ENCODE assay signal across 12 cellular contexts in the genomic region with DNA sequence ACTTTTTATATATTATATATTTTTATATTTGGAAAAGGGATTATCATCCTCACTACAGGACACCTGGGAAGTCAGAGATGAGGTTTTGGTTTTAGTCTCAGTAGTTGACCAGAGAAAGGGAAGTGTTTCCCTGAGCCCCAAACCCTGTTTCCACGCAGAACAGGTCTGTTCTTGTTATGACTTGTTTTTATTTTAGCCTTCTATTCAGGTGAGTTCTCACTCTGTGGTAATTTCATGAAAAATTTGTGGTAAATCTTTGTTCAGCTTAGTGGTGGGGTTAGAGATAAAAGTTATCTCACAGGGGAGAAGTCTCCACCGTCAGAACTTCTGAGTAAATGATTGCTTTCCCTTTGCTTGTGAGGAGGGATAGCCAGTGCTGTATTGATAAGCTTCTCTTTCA.
DNase-seq lines count a peak whose midpoint lies in the region; ATAC-seq and TF ChIP-seq lines count a peak whose summit lies in the region.
"Had no signal": no experiment of that assay in that cellular context is flagged by ENCODE, and none has a peak within 500 bp of the region (broad histone marks: within the 10 kb centered on the region; RNA-seq: fewer than 3 reads in every experiment).

No MANE protein-coding gene starts in this region.

- no peak overlapping the region for H3K27ac Mint-ChIP-seq in activated naive CD4-positive, alpha-beta T cell treated with anti-CD3 and anti-CD28 coated beads for 36 hours
- H3K27ac Mint-ChIP-seq: nephron progenitor cell had no signal

- H3K36me3 Mint-ChIP-seq in activated naive CD4-positive, alpha-beta T cell treated with anti-CD3 and anti-CD28 coated beads for 36 hours (ENCODE audit: low read depth), result peaks cover 6% of the 10 kb centered on the region

- TF ChIP-seq CTCF in epithelial cell of esophagus (IDR thresholded peaks at IDR 0.05; ENCODE audit: insufficient read depth, low read depth, low read length, missing control alignments), result no peak

- ATAC-seq in GM18873 (IDR thresholded peaks at IDR 0.05; ENCODE audit: low FRiP score, unreplicated experiment) (peak; percentile 93), GM21515 (IDR thresholded peaks at IDR 0.05; ENCODE audit: unreplicated experiment) (peak; percentile 89), HG03066 (IDR thresholded peaks at IDR 0.05; ENCODE audit: low read depth, unreplicated experiment) (peak; percentile 93)
- ATAC-seq: body of pancreas had no signal

- intact Hi-C loops in activated naive CD4-positive, alpha-beta T cell treated with anti-CD3 and anti-CD28 coated beads for 36 hours (cut with micrococcal nuclease), result no loop called here

- no peaks in the 10 kb centered on the region for H3K27me3 Mint-ChIP-seq in activated naive CD4-positive, alpha-beta T cell treated with anti-CD3 and anti-CD28 coated beads for 36 hours (ENCODE audit: low read depth)

- H3K9me3 Mint-ChIP-seq in activated naive CD4-positive, alpha-beta T cell treated with anti-CD3 and anti-CD28 coated beads for 36 hours, result no peaks in the 10 kb centered on the region
- H3K9me3 Mint-ChIP-seq: nephron progenitor cell had no signal

- CTCF ChIA-PET in activated naive CD4-positive, alpha-beta T cell treated with anti-CD3 and anti-CD28 coated beads for 36 hours (lab: Charles Lee), result interaction anchor here (1.1 kb wide), 2 partner anchors 15 to 343 kb away, joined by 3 to 5 read pairs; no protein-coding TSS in a partner anchor

- DNase-seq in epithelial cell of esophagus (ENCODE audit: low read depth), result peak; percentile 49
- DNase-seq in DMS153 (lab: John Stamatoyannopoulos, UW), result no peak
- DNase-seq in activated naive CD4-positive, alpha-beta T cell treated with anti-CD3 and anti-CD28 coated beads for 36 hours, result no peak
- no peak for DNase-seq in NCI-H226
- DNase-seq: activated CD8-positive, alpha-beta memory T cell treated with anti-CD3 and anti-CD28 coated beads, Interleukin-2, amount 50 U/mL, for 48 hours; body of pancreas; GOT3; nephron progenitor cell; stimulated activated CD4-positive, alpha-beta T cell treated with anti-CD3 and anti-CD28 coated beads, Interleukin-15, amount 100 ng/mL, for 24 hours had no signal

- H3K4me3 ChIP-seq in epithelial cell of esophagus (ENCODE audit: low read length), result no peak overlapping the region
- H3K4me3 ChIP-seq: body of pancreas had no signal

- no peak overlapping the region for H3K4me3 Mint-ChIP-seq in activated naive CD4-positive, alpha-beta T cell treated with anti-CD3 and anti-CD28 coated beads for 36 hours
- H3K4me3 Mint-ChIP-seq: nephron progenitor cell had no signal

- H3K4me1 Mint-ChIP-seq in activated naive CD4-positive, alpha-beta T cell treated with anti-CD3 and anti-CD28 coated beads for 36 hours (ENCODE audit: low read depth), result peaks cover 6% of the 10 kb centered on the region
